ENCODE assay signal across 9 cellular contexts in the genomic region with DNA sequence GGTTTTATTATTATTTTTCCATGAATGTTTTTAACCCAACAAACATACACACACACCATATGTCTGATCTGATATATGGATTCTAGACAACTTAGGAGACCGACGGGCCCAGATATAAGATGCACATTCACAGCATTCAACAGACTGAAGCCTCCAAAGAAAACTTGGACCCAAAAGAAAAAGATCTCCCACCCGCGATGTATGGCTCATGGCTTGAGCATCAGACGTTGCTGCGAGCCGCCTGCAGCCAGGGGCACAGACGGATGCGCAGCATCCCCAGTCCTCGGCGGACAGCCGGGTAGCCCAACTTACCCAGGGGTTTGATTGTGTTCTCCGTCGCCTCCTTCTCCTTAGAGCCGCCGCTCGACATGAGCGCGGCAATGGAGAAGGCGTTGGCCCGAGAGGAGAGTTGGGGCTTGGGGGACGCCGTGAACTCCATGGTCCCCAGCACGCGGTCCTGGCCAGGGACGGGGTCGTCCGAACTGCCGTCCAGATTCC. TPM values are rescaled to one million over a fixed set of nuclear protein-coding genes. Genes with fewer than 3 reads are reported as not detected.
DNase-seq lines count a peak whose midpoint lies in the region; ATAC-seq, FAIRE-seq and TF ChIP-seq lines count a peak whose summit lies in the region.
"Had no signal": no experiment of that assay in that cellular context is flagged by ENCODE, and none has a peak within 500 bp of the region (broad histone marks: within the 10 kb centered on the region; RNA-seq: fewer than 3 reads in every experiment).

No MANE protein-coding gene starts in this region.

- H3K9me3 Mint-ChIP-seq in chondrocyte (ENCODE audit: low read depth): no peaks in the 10 kb centered on the region

- intact Hi-C loops in mucosa of descending colon (cut with DNase I, micrococcal nuclease) (no loop called here), body of pancreas (cut with DNase I) (no loop called here)

- peaks cover 84% of the 10 kb centered on the region for H3K27me3 Mint-ChIP-seq in chondrocyte (ENCODE audit: low read depth)

- no peak for DNase-seq in AG04449 (ENCODE audit: low read depth, low spot score)
- DNase-seq in HL-60 (ENCODE audit: low read depth in 1 of 2, low spot score in 1 of 2): no peak
- DNase-seq in chondrocyte (ENCODE audit: low spot score): no peak
- DNase-seq in mucosa of descending colon: no peak
- no peak for DNase-seq in GM19239 (ENCODE audit: insufficient read length, low spot score)
- DNase-seq in body of pancreas: no peak

- H3K36me3 Mint-ChIP-seq in chondrocyte (ENCODE audit: low read depth): peaks cover 3% of the 10 kb centered on the region

- POLR2A ChIA-PET in AG04449 (lab: Yijun Ruan, JAX): no interaction called here

- no peak overlapping the region for H3K27ac ChIP-seq in HL-60 (replicated peaks)
- H3K27ac ChIP-seq in body of pancreas: no peak overlapping the region

- H3K9me3 ChIP-seq in mucosa of descending colon (no peaks in the 10 kb centered on the region), body of pancreas (no peaks in the 10 kb centered on the region)

- ATAC-seq in mucosa of descending colon (peak; percentile 31), GM21515 (IDR thresholded peaks at IDR 0.05; ENCODE audit: unreplicated experiment) (no peak), body of pancreas (no peak), HG02884 (IDR thresholded peaks at IDR 0.05; ENCODE audit: unreplicated experiment) (no peak)

- CTCF ChIA-PET in AG04449 (lab: Yijun Ruan, JAX): no interaction called here

- H3K36me3 ChIP-seq in mucosa of descending colon (ENCODE audit: low read depth) (no peaks in the 10 kb centered on the region), body of pancreas (replicated peaks in 1 of 2; ENCODE audit: insufficient read depth in 1 of 2, low read depth in 2 of 2) (no peaks in the 10 kb centered on the region)

- no peak for FAIRE-seq in GM19239 (lab: Jason Lieb, UNC)

- no peak for TF ChIP-seq POLR2A in body of pancreas (IDR thresholded peaks at IDR 0.05)

- TF ChIP-seq CTCF in AG04449 (IDR thresholded peaks at IDR 0.05; ENCODE audit: insufficient read depth, low read length, missing control alignments) (no peak), HL-60 (IDR thresholded peaks at IDR 0.05; ENCODE audit: insufficient read depth, low read length) (no peak), chondrocyte (IDR thresholded peaks at IDR 0.05) (no peak), mucosa of descending colon (IDR thresholded peaks at IDR 0.05) (no peak), body of pancreas (IDR thresholded peaks at IDR 0.05) (no peak)

- H3K4me3 ChIP-seq in AG04449 (ENCODE audit: low read depth, low read length) (peak overlapping the region; percentile 59), HL-60 (replicated peaks; ENCODE audit: insufficient read depth, low read length) (peak overlapping the region; percentile 30), mucosa of descending colon (no peak overlapping the region), body of pancreas (no peak overlapping the region)

- peaks cover 8% of the 10 kb centered on the region for H3K4me1 Mint-ChIP-seq in chondrocyte (ENCODE audit: low read depth)

- H3K4me1 ChIP-seq in mucosa of descending colon (ENCODE audit: low read depth) (peaks cover 8% of the 10 kb centered on the region), body of pancreas (peaks cover 15% of the 10 kb centered on the region)

- peak overlapping the region; percentile 61 for H3K4me3 Mint-ChIP-seq in chondrocyte (ENCODE audit: unreplicated experiment)

- H3K27me3 ChIP-seq in HL-60 (ENCODE audit: insufficient read depth, poor library complexity, severe bottlenecking): peaks cover 55% of the 10 kb centered on the region
- peaks cover 0 to 34% of the 10 kb centered on the region in 2 donors for H3K27me3 ChIP-seq in body of pancreas

- H3K27ac Mint-ChIP-seq in chondrocyte (ENCODE audit: unreplicated experiment): no peak overlapping the region

- 0 to 4% methylated on average over 7 to 28 of the region's 29 CpGs for WGBS in body of pancreas, 2 donors

RNA-seq across cellular contexts. Expression of gene TBX20, which starts 0.7 kb away (rescaled TPM):
- not detected in 3 replicates for total RNA-seq in chondrocyte
- under 1 TPM in 1 of 3 donors, not detected in 2; 0.46 TPM for total RNA-seq in mucosa of descending colon
- not detected for total RNA-seq in body of pancreas
- total RNA-seq: omental fat pad had no signal

Comparison
In these comparisons a context has a peak if more than half of its experiments do, and no peak if none do; other contexts are left out.
1. H3K4me3 ChIP-seq: peak in AG04449 (single experiment) and HL-60 (single experiment); none in mucosa of descending colon (single experiment) and body of pancreas (0 of 2).